In genomic region chr22:24437820-24438328, GRCh38 we compare ENCODE assay signal across 9 cellular contexts. TPM values are rescaled to one million over a fixed set of nuclear protein-coding genes. Genes with fewer than 3 reads are reported as not detected.
DNase-seq lines count a peak whose midpoint lies in the region; ATAC-seq and TF ChIP-seq lines count a peak whose summit lies in the region.
"Had no signal": no experiment of that assay in that cellular context is flagged by ENCODE, and none has a peak within 500 bp of the region (broad histone marks: within the 10 kb centered on the region; RNA-seq: fewer than 3 reads in every experiment).

No MANE protein-coding gene starts in this region.

- peak overlapping the region; percentile 26 for H3K4me3 Mint-ChIP-seq in CD8-positive, alpha-beta T cell

- H3K4me1 ChIP-seq in CD8-positive, alpha-beta T cell (ENCODE audit: insufficient read depth, low read length): peaks cover 73% of the 10 kb centered on the region

- H3K36me3 ChIP-seq in CD8-positive, alpha-beta T cell (ENCODE audit: insufficient read depth, low read length): peaks cover 40% of the 10 kb centered on the region
- H3K36me3 ChIP-seq in kidney epithelial cell (ENCODE audit: control insufficient read depth, insufficient read depth, low read length): no peaks in the 10 kb centered on the region

- H3K27ac Mint-ChIP-seq in CD8-positive, alpha-beta T cell: peak overlapping the region; percentile 81

- H3K9me3 ChIP-seq in CD8-positive, alpha-beta T cell (ENCODE audit: low read length): no peaks in the 10 kb centered on the region

- H3K27me3 ChIP-seq in CD8-positive, alpha-beta T cell (ENCODE audit: insufficient read depth, low read length): no peaks in the 10 kb centered on the region
- H3K27me3 ChIP-seq in kidney epithelial cell (ENCODE audit: control insufficient read depth, insufficient read depth, low read length): no peaks in the 10 kb centered on the region

- peak in 1 of 7 experiments; percentile 60 for DNase-seq in CD8-positive, alpha-beta T cell
- peak; percentile 78 for DNase-seq in GM20000 (ENCODE audit: low spot score)
- peak; percentile 25 for DNase-seq in kidney epithelial cell (ENCODE audit: low read depth)
- DNase-seq in SIG-M5 (lab: John Stamatoyannopoulos, UW): no peak
- DNase-seq: NCI-H2171 had no signal

- TF ChIP-seq CTCF in CD8-positive, alpha-beta T cell (IDR thresholded peaks at IDR 0.05): no peak
- TF ChIP-seq CTCF in GM20000 (IDR thresholded peaks at IDR 0.05; ENCODE audit: extremely low read depth, missing control alignments) (peak; percentile 34), kidney epithelial cell (IDR thresholded peaks at IDR 0.05; ENCODE audit: insufficient read depth, low read length, poor library complexity, severe bottlenecking) (peak; percentile 39)

- H3K4me1 Mint-ChIP-seq in CD8-positive, alpha-beta T cell (ENCODE audit: low read depth): peaks cover 78% of the 10 kb centered on the region

- no peak for ATAC-seq in CD8-positive, alpha-beta T cell
- no peak for ATAC-seq in SK-N-SH treated with all-trans-retinoic acid at 6 μM for 48 hours
- ATAC-seq in GM18519 (IDR thresholded peaks at IDR 0.05; ENCODE audit: low FRiP score, unreplicated experiment): no peak
- ATAC-seq in GM21515 (IDR thresholded peaks at IDR 0.05; ENCODE audit: unreplicated experiment): no peak
- no peak for ATAC-seq in GM19351 (IDR thresholded peaks at IDR 0.05; ENCODE audit: unreplicated experiment)

- no peak overlapping the region for H3K27ac ChIP-seq in CD8-positive, alpha-beta T cell (ENCODE audit: low read depth, low read length)

- intact Hi-C loops in CD8-positive, alpha-beta T cell (cut with DNase I, micrococcal nuclease): no loop called here

- POLR2A ChIA-PET in CD8-positive, alpha-beta T cell (lab: Charles Lee): interaction anchor here (3.3 kb wide), 1 partner anchor 10 kb away, joined by 19 read pairs; the partner anchor contains the start of gene ADORA2A

- CTCF ChIA-PET in CD8-positive, alpha-beta T cell (lab: Charles Lee): interaction anchor here (1.0 to 1.7 kb wide), 5 partner anchors 11 to 84 kb away, joined by 3 to 5 read pairs (median 4); partner anchors contain the start of gene ADORA2A

- H3K9me3 Mint-ChIP-seq in CD8-positive, alpha-beta T cell: no peaks in the 10 kb centered on the region

- H3K4me3 ChIP-seq in CD8-positive, alpha-beta T cell (ENCODE audit: low read depth, low read length): no peak overlapping the region
- no peak overlapping the region for H3K4me3 ChIP-seq in kidney epithelial cell (ENCODE audit: low read depth, low read length)

- H3K36me3 Mint-ChIP-seq in CD8-positive, alpha-beta T cell: peaks cover 72% of the 10 kb centered on the region

- H3K27me3 Mint-ChIP-seq in CD8-positive, alpha-beta T cell (ENCODE audit: low read depth): no peaks in the 10 kb centered on the region

TF ChIP-seq in SK-N-SH treated with all-trans-retinoic acid at 6 μM for 48 hours, 23 proteins besides CTCF, POLR2A, EP300 and RAD21:
- TF ChIP-seq TSHZ2 (CRISPR knock-in tag; IDR thresholded peaks at IDR 0.05): no peak
- TF ChIP-seq ZNF8 (CRISPR knock-in tag; IDR thresholded peaks at IDR 0.05): peak; percentile 96

RNA-seq across cellular contexts. Expression of gene ADORA2A, which starts 10.5 kb away (rescaled TPM):
- total RNA-seq in CD8-positive, alpha-beta T cell: 10 to 100 TPM; 15.9 to 17.2 TPM
- 0.21 and 0.46 TPM in 2 replicates for total RNA-seq in kidney epithelial cell

RNA-seq across cellular contexts. Expression of gene UPB1, which starts 57.3 kb away (rescaled TPM):
- 1 to 10 TPM; 3.4 to 3.7 TPM for total RNA-seq in CD8-positive, alpha-beta T cell
- total RNA-seq in kidney epithelial cell: not detected in 2 replicates

Comparison
In these comparisons a context has a peak if more than half of its experiments do, and no peak if none do; other contexts are left out.
1. RNA of gene ADORA2A, which starts 10.5 kb away (total RNA-seq): 15.9 to 17.2 TPM in CD8-positive, alpha-beta T cell; 0.21 to 0.46 TPM in kidney epithelial cell; every median in the first group is over 10 times any median in the second.